Comparison of ENCODE assay signal across 19 cellular contexts in genomic region chr12:41008472-41008871, GRCh38.
"Had no signal": no experiment of that assay in that cellular context is flagged by ENCODE, and none has a peak within 500 bp of the region (broad histone marks: within the 10 kb centered on the region; RNA-seq: fewer than 3 reads in every experiment).

No MANE protein-coding gene starts in this region.

- H3K36me3 ChIP-seq: esophagus muscularis mucosa, left ventricle myocardium inferior, neutrophil, right lobe of liver, upper lobe of right lung, vagina had no signal

- H3K4me3 ChIP-seq: esophagus muscularis mucosa, left ventricle myocardium inferior, lung, psoas muscle, right lobe of liver, testis, tibial nerve, upper lobe of right lung, vagina had no signal

- ATAC-seq: effector memory CD8-positive, alpha-beta T cell; foreskin keratinocyte; left cardiac atrium; naive thymus-derived CD4-positive, alpha-beta T cell; psoas muscle; right lobe of liver; stimulated activated memory B cell treated with anti-CD40 and anti-IgM and Interleukin-4, amounts not matched to agents 10 μg/mL and 1 μg/mL and 100 μg/mL, for 72 hours had no signal

- H3K27me3 ChIP-seq: esophagus muscularis mucosa, foreskin keratinocyte, neutrophil, right lobe of liver, testis, tibial nerve, upper lobe of right lung, vagina had no signal

- H3K4me1 ChIP-seq: left ventricle myocardium inferior, psoas muscle, right lobe of liver, testis, upper lobe of right lung, vagina had no signal

- H3K9me3 ChIP-seq: neutrophil, testis had no signal

- DNase-seq: effector memory CD8-positive, alpha-beta T cell; foreskin keratinocyte; kidney; left cardiac atrium; left ventricle myocardium inferior; naive thymus-derived CD4-positive, alpha-beta T cell; psoas muscle; retina; right lobe of liver; stimulated activated CD4-positive, alpha-beta T cell treated with anti-CD3 and anti-CD28 coated beads, Interleukin-4, amount 100 ng/mL, for 1 hour; testis; upper lobe of right lung had no signal

- FAIRE-seq: kidney had no signal

- H3K27ac ChIP-seq: epithelial cell of prostate, esophagus muscularis mucosa, foreskin keratinocyte, left ventricle myocardium inferior, neutrophil, psoas muscle, right lobe of liver, testis, tibial nerve, upper lobe of right lung, vagina had no signal
